9 cellular contexts compared by ENCODE assay signal in genomic region chr2:20050712-20051517, GRCh38. TPM values are rescaled to one million over a fixed set of nuclear protein-coding genes. Genes with fewer than 3 reads are reported as not detected.
DNase-seq lines count a peak whose midpoint lies in the region; ATAC-seq and TF ChIP-seq lines count a peak whose summit lies in the region.
"Had no signal": no experiment of that assay in that cellular context is flagged by ENCODE, and none has a peak within 500 bp of the region (broad histone marks: within the 10 kb centered on the region; RNA-seq: fewer than 3 reads in every experiment).

No MANE protein-coding gene starts in this region.

- no peaks in the 10 kb centered on the region for H3K27me3 Mint-ChIP-seq in Calu3 (ENCODE audit: unreplicated experiment)

- CTCF ChIA-PET in Calu3 (lab: Charles Lee), result interaction anchor here (0.6 to 2.0 kb wide), 4 partner anchors 15 to 1506 kb away, joined by 3 to 11 read pairs (median 4); no protein-coding TSS in a partner anchor

- H3K4me1 ChIP-seq in ascending aorta (peaks cover 0 to 21% of the 10 kb centered on the region in 2 donors), prostate gland (replicated peaks) (no peaks in the 10 kb centered on the region)

- no peaks in the 10 kb centered on the region for H3K9me3 ChIP-seq in ascending aorta
- H3K9me3 ChIP-seq in prostate gland, result no peaks in the 10 kb centered on the region

- under 1% methylated on average over 37 of the region's 44 CpGs for WGBS in prostate gland

- peaks cover 39% of the 10 kb centered on the region for H3K4me1 Mint-ChIP-seq in Calu3 (ENCODE audit: low read depth, unreplicated experiment)

- H3K9me3 Mint-ChIP-seq in Calu3 (ENCODE audit: low read depth, unreplicated experiment), result no peaks in the 10 kb centered on the region
- H3K9me3 Mint-ChIP-seq: activated naive CD4-positive, alpha-beta T cell treated with anti-CD3 and anti-CD28 coated beads, Interleukin-2, amount 50 U/mL, for 72 hours had no signal

- H3K4me3 Mint-ChIP-seq in Calu3 (ENCODE audit: low read depth, unreplicated experiment), result no peak overlapping the region

- H3K27me3 ChIP-seq in ascending aorta (no peaks in the 10 kb centered on the region), prostate gland (replicated peaks; ENCODE audit: insufficient read depth) (no peaks in the 10 kb centered on the region)

- ATAC-seq in GM19351 (IDR thresholded peaks at IDR 0.05; ENCODE audit: unreplicated experiment) (peak; percentile 21), HG03342 (IDR thresholded peaks at IDR 0.05; ENCODE audit: unreplicated experiment) (peak; percentile 17)

- DNase-seq in Calu3 (peak; percentile 46), OCI-M1 (lab: John Stamatoyannopoulos, UW) (peak; percentile 75), ascending aorta (ENCODE audit: low spot score in 2 of 2) (peak in 1 of 2 donors; percentile 74), hepatic stellate cell (ENCODE audit: low spot score) (peak; percentile 29), prostate gland (ENCODE audit: low spot score) (peak; percentile 45), amniotic stem cell (lab: John Stamatoyannopoulos, UW) (no peak)

- intact Hi-C loops in Calu3 (cut with micrococcal nuclease; ENCODE audit: unreplicated experiment) (loop anchor here (1.0 kb wide), 1 partner anchor 42 kb away; no protein-coding TSS in a partner anchor), ascending aorta (cut with DNase I) (loop anchor here (5.0 to 10.0 kb wide), 5 partner anchors 46 to 696 kb away; partner anchors contain the start of genes OSR1 and TTC32), prostate gland (cut with DNase I) (loop anchor here (5.0 kb wide), 1 partner anchor 39 kb away; the partner anchor contains the start of gene MATN3)

- no peak overlapping the region for H3K27ac Mint-ChIP-seq in Calu3 (ENCODE audit: unreplicated experiment)
- H3K27ac Mint-ChIP-seq: activated naive CD4-positive, alpha-beta T cell treated with anti-CD3 and anti-CD28 coated beads, Interleukin-2, amount 50 U/mL, for 72 hours had no signal

- H3K4me3 ChIP-seq in ascending aorta (peak overlapping the region; percentile 73 to 81), prostate gland (peak overlapping the region; percentile 87 to 89)

- no TSS peak for BruUV-seq in Calu3 (replicated peaks; lab: Mats Ljungman, UMichigan)

- H3K36me3 ChIP-seq in ascending aorta (no peaks in the 10 kb centered on the region), prostate gland (no peaks in the 10 kb centered on the region)

- H3K27ac ChIP-seq in ascending aorta (peak overlapping the region; percentile 96), prostate gland (peak overlapping the region; percentile 94 to 98)

- H3K36me3 Mint-ChIP-seq in Calu3 (ENCODE audit: insufficient read depth, unreplicated experiment), result no peaks in the 10 kb centered on the region
- H3K36me3 Mint-ChIP-seq: activated naive CD4-positive, alpha-beta T cell treated with anti-CD3 and anti-CD28 coated beads, Interleukin-2, amount 50 U/mL, for 72 hours had no signal

- no peak for TF ChIP-seq CTCF in Calu3 (IDR thresholded peaks at IDR 0.05; ENCODE audit: unreplicated experiment)
- TF ChIP-seq CTCF in ascending aorta (IDR thresholded peaks at IDR 0.05), result peak in 1 of 3 experiments; percentile 15
- no peak for TF ChIP-seq CTCF in prostate gland (IDR thresholded peaks at IDR 0.05)

- TF ChIP-seq POLR2A in prostate gland (IDR thresholded peaks at IDR 0.05), result no peak

RNA-seq across cellular contexts. Expression of gene LAPTM4A, which starts 0.5 kb away (rescaled TPM):
- total RNA-seq in Calu3 (2022) (129 and 131 TPM in 2 replicates), ascending aorta (95.6 TPM), prostate gland (100 to 1,000 TPM; 142 to 340 TPM)

RNA-seq across cellular contexts. Expression of gene MATN3, which starts 38.4 kb away (rescaled TPM):
- total RNA-seq in Calu3 (2022) (2.3 and 3.4 TPM in 2 replicates), ascending aorta (0.64 TPM), prostate gland (1 to 10 TPM; 1.2 to 2.9 TPM)
- total RNA-seq: activated naive CD4-positive, alpha-beta T cell treated with anti-CD3 and anti-CD28 coated beads, Interleukin-2, amount 50 U/mL, for 72 hours had no signal
